ENCODE assay signal across 8 cellular contexts in genomic region chr12:132560421-132560830, GRCh38. TPM values are rescaled to one million over a fixed set of nuclear protein-coding genes. Genes with fewer than 3 reads are reported as not detected.
DNase-seq lines count a peak whose midpoint lies in the region; ATAC-seq lines count a peak whose summit lies in the region.

No MANE protein-coding gene starts in this region.

- peak overlapping the region; percentile 73 for H3K4me3 ChIP-seq in right cardiac atrium (ENCODE audit: low read length)
- peak overlapping the region; percentile 77 for H3K4me3 ChIP-seq in skeletal muscle satellite cell (ENCODE audit: low read length)
- peak overlapping the region in 1 of 2 donors; percentile 58 for H3K4me3 ChIP-seq in aorta (ENCODE audit: low read length in 2 of 2)

- peak overlapping the region; percentile 82 for H3K4me2 ChIP-seq in skeletal muscle satellite cell (ENCODE audit: low read length)

- intact Hi-C loops in right cardiac atrium (cut with DNase I): no loop called here
- intact Hi-C loops in aorta (cut with DNase I): no loop called here

- H3K9ac ChIP-seq in skeletal muscle satellite cell (ENCODE audit: low read depth, low read length): peak overlapping the region; percentile 44

- H3K4me1 Mint-ChIP-seq in activated T-helper 17 cell treated with anti-CD3 and anti-CD28 coated beads, Interleukin-2, amount 50 U/mL, for 72 hours: no peaks in the 10 kb centered on the region

- H3K4me3 Mint-ChIP-seq in activated T-helper 17 cell treated with anti-CD3 and anti-CD28 coated beads, Interleukin-2, amount 50 U/mL, for 72 hours: peak overlapping the region; percentile 44

- no peaks in the 10 kb centered on the region for H3K9me3 Mint-ChIP-seq in activated T-helper 17 cell treated with anti-CD3 and anti-CD28 coated beads, Interleukin-2, amount 50 U/mL, for 72 hours

- no peaks in the 10 kb centered on the region for H3K27me3 Mint-ChIP-seq in activated T-helper 17 cell treated with anti-CD3 and anti-CD28 coated beads, Interleukin-2, amount 50 U/mL, for 72 hours

- H3K27ac Mint-ChIP-seq in activated T-helper 17 cell treated with anti-CD3 and anti-CD28 coated beads, Interleukin-2, amount 50 U/mL, for 72 hours: no peak overlapping the region

- H3K27me3 ChIP-seq in right cardiac atrium (ENCODE audit: control insufficient read depth, insufficient read depth) (no peaks in the 10 kb centered on the region), skeletal muscle satellite cell (ENCODE audit: control insufficient read depth, insufficient read depth, low read length) (no peaks in the 10 kb centered on the region), aorta (ENCODE audit: control insufficient read depth in 1 of 2, insufficient read depth in 2 of 2, low read length in 1 of 2) (no peaks in the 10 kb centered on the region)

- H3K36me3 Mint-ChIP-seq in activated T-helper 17 cell treated with anti-CD3 and anti-CD28 coated beads, Interleukin-2, amount 50 U/mL, for 72 hours (ENCODE audit: low read depth): no peaks in the 10 kb centered on the region

- no peaks in the 10 kb centered on the region for H3K4me1 ChIP-seq in right cardiac atrium (ENCODE audit: control insufficient read depth, insufficient read depth, low read length)
- peaks cover 8% of the 10 kb centered on the region for H3K4me1 ChIP-seq in skeletal muscle satellite cell (ENCODE audit: control insufficient read depth, insufficient read depth, low read length)
- no peaks in the 10 kb centered on the region for H3K4me1 ChIP-seq in aorta (ENCODE audit: control insufficient read depth in 1 of 2, insufficient read depth in 2 of 2, low read length in 2 of 2)

- 1% methylated on average over 49 of the region's 49 CpGs for WGBS in right cardiac atrium
- 1 to 2% methylated on average over 18 to 49 of the region's 49 CpGs for WGBS in aorta, 2 donors

- H3K27ac ChIP-seq in right cardiac atrium (ENCODE audit: low read length) (no peak overlapping the region), aorta (ENCODE audit: low read depth in 1 of 2, low read length in 2 of 2) (no peak overlapping the region)

- peak; percentile 75 for DNase-seq in D341Med (ENCODE audit: low spot score)
- peak; percentile 41 for DNase-seq in HT-29 (ENCODE audit: low spot score)
- no peak for DNase-seq in right cardiac atrium
- DNase-seq in aorta: no peak
- no peak for DNase-seq in CD1c-positive myeloid dendritic cell (ENCODE audit: extremely low spot score)
- no peak for DNase-seq in NK-92 (lab: John Stamatoyannopoulos, UW; ENCODE audit: unreplicated experiment)

- no peaks in the 10 kb centered on the region for H3K36me3 ChIP-seq in skeletal muscle satellite cell (ENCODE audit: insufficient read depth, low read length)
- no peaks in the 10 kb centered on the region for H3K36me3 ChIP-seq in aorta (ENCODE audit: control insufficient read depth in 1 of 2, insufficient read depth in 2 of 2, low read length in 1 of 2)

- H3K9me3 ChIP-seq in right cardiac atrium (ENCODE audit: control insufficient read depth, low read length) (no peaks in the 10 kb centered on the region), skeletal muscle satellite cell (replicated peaks; ENCODE audit: low read length) (no peaks in the 10 kb centered on the region), aorta (ENCODE audit: control insufficient read depth, low read length) (no peaks in the 10 kb centered on the region)

- peak; percentile 46 for ATAC-seq in activated T-helper 17 cell treated with anti-CD3 and anti-CD28 coated beads, Interleukin-2, amount 50 U/mL, for 72 hours (replicated peaks)
- ATAC-seq in right cardiac atrium: peak; percentile 4 to 9
- ATAC-seq in aorta (ENCODE audit: low FRiP score): no peak

RNA-seq across cellular contexts. Expression of gene LRCOL1, which starts 50.0 kb away (rescaled TPM):
- total RNA-seq in HT-29 (2014; rRNA removed; shearing (Covaris generic)): not detected in 2 replicates
- not detected for total RNA-seq in activated T-helper 17 cell treated with anti-CD3 and anti-CD28 coated beads, Interleukin-2, amount 50 U/mL, for 72 hours
- total RNA-seq in right cardiac atrium: not detected
- polyA plus RNA-seq in right cardiac atrium: not detected
- total RNA-seq in skeletal muscle satellite cell (2012; rRNA removed): not detected in 2 replicates
- 1 to 10 TPM in 1 of 2 donors, not detected in 1; 1.2 TPM for total RNA-seq in aorta
- under 1 TPM in 1 of 2 donors, not detected in 1; 0.59 TPM for polyA plus RNA-seq in aorta

RNA-seq across cellular contexts. Expression of gene P2RX2, which starts 58.1 kb away (rescaled TPM):
- total RNA-seq in HT-29 (2014; rRNA removed; shearing (Covaris generic)): not detected in 2 replicates
- total RNA-seq in activated T-helper 17 cell treated with anti-CD3 and anti-CD28 coated beads, Interleukin-2, amount 50 U/mL, for 72 hours: not detected
- total RNA-seq in right cardiac atrium (not detected), aorta (under 1 TPM in 1 of 2 donors, not detected in 1; 0.27 TPM)
- polyA plus RNA-seq in right cardiac atrium (not detected), aorta (not detected)
- not detected in 2 replicates for total RNA-seq in skeletal muscle satellite cell (2012; rRNA removed)

Comparison
In these comparisons a context has a peak if more than half of its experiments do, and no peak if none do; other contexts are left out.
1. DNase-seq: peak in D341Med (single experiment) and HT-29 (single experiment); none in right cardiac atrium (0 of 3), aorta (0 of 2), CD1c-positive myeloid dendritic cell (single experiment) and NK-92 (single experiment).